ENCODE assay signal across 8 cellular contexts in the genomic region with DNA sequence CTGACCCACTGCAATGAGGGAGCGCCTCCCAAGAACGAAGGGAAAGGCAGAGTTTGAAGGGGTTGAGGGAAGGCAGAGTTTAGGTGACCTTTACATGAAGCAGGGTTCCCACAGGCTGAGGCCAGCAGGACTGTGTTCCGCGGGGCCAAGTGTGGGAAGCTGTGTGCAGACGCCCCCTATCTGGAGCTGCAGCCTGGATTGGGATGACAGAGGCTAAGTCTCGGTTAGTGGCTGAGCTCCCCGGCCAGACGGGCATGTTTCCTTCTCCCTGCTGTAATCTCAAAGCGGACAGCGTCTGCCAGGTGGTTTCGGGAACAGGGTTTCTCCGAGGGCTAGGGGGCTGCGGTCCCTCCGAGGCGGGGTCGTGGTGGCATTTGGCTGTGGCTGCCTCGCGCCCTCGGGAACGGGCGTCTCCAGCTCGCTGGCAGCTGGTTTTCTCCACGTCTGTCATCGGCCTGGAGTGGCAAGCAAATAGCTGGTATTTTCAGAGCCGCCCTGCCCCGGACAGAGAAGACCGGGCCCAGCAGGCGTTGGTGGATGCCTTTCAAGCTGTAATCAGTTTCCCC. TPM values are rescaled to one million over a fixed set of nuclear protein-coding genes. Genes with fewer than 3 reads are reported as not detected.
DNase-seq lines count a peak whose midpoint lies in the region; ATAC-seq and TF ChIP-seq lines count a peak whose summit lies in the region.

No MANE protein-coding gene starts in this region.

- TF ChIP-seq POLR2A in gastroesophageal sphincter (IDR thresholded peaks at IDR 0.05) = no peak

- no peaks in the 10 kb centered on the region for H3K27me3 Mint-ChIP-seq in activated T-helper 17 cell treated with anti-CD3 and anti-CD28 coated beads, Interleukin-2, amount 50 U/mL, for 72 hours
- no peaks in the 10 kb centered on the region for H3K27me3 Mint-ChIP-seq in nephron (ENCODE audit: low read depth)

- peak overlapping the region; percentile 89 for H3K4me3 Mint-ChIP-seq in activated T-helper 17 cell treated with anti-CD3 and anti-CD28 coated beads, Interleukin-2, amount 50 U/mL, for 72 hours
- H3K4me3 Mint-ChIP-seq in nephron = peak overlapping the region; percentile 91 to 96 (median 95)

- H3K4me3 ChIP-seq in gastroesophageal sphincter = peak overlapping the region; percentile 66 to 94

- H3K9me3 ChIP-seq in gastroesophageal sphincter = no peaks in the 10 kb centered on the region

- no peaks in the 10 kb centered on the region for H3K36me3 Mint-ChIP-seq in activated T-helper 17 cell treated with anti-CD3 and anti-CD28 coated beads, Interleukin-2, amount 50 U/mL, for 72 hours (ENCODE audit: low read depth)
- H3K36me3 Mint-ChIP-seq in nephron (ENCODE audit: low read depth) = peaks cover 4% of the 10 kb centered on the region

- no peaks in the 10 kb centered on the region for H3K9me3 Mint-ChIP-seq in activated T-helper 17 cell treated with anti-CD3 and anti-CD28 coated beads, Interleukin-2, amount 50 U/mL, for 72 hours
- H3K9me3 Mint-ChIP-seq in nephron = no peaks in the 10 kb centered on the region

- ATAC-seq in HG02642 (IDR thresholded peaks at IDR 0.05; ENCODE audit: poor library complexity, unreplicated experiment) = peak; percentile 13
- peak; percentile 3 for ATAC-seq in activated T-helper 17 cell treated with anti-CD3 and anti-CD28 coated beads, Interleukin-2, amount 50 U/mL, for 72 hours (replicated peaks)
- ATAC-seq in gastroesophageal sphincter = peak; percentile 58
- no peak for ATAC-seq in GM21360 (IDR thresholded peaks at IDR 0.05; ENCODE audit: unreplicated experiment)

- H3K4me1 Mint-ChIP-seq in activated T-helper 17 cell treated with anti-CD3 and anti-CD28 coated beads, Interleukin-2, amount 50 U/mL, for 72 hours = peaks cover 17% of the 10 kb centered on the region
- peaks cover 40% of the 10 kb centered on the region for H3K4me1 Mint-ChIP-seq in nephron

- no peak for TF ChIP-seq EP300 in gastroesophageal sphincter (IDR thresholded peaks at IDR 0.05)

- H3K4me1 ChIP-seq in gastroesophageal sphincter = peaks cover 2 to 50% (median 29%) of the 10 kb centered on the region in 3 donors

- peak in 3 of 4 experiments; percentile 24 to 77 (median 51) for TF ChIP-seq CTCF in gastroesophageal sphincter (IDR thresholded peaks at IDR 0.05)
- peak; percentile 31 to 34 (median 34) for TF ChIP-seq CTCF in nephron (IDR thresholded peaks at IDR 0.05; ENCODE audit: unreplicated experiment in 3 of 3)

- WGBS in gastroesophageal sphincter (ENCODE audit: low coverage in 1 of 2), 2 donors = 4% methylated on average over 5 of the region's 28 CpGs; no CpG with 5 or more reads in 1 of the 2 donors

- peak; percentile 14 for DNase-seq in activated naive CD4-positive, alpha-beta T cell treated with Interleukin-2 at 50 U/mL for 16 hours
- no peak for DNase-seq in activated naive CD4-positive, alpha-beta T cell treated with anti-CD3 and anti-CD28 coated beads, Interleukin-2, amount 50 U/mL, for 16 hours
- peak; percentile 68 for DNase-seq in NCI-H2227 (lab: John Stamatoyannopoulos, UW; ENCODE audit: unreplicated experiment)

- peak overlapping the region; percentile 25 for H3K27ac Mint-ChIP-seq in activated T-helper 17 cell treated with anti-CD3 and anti-CD28 coated beads, Interleukin-2, amount 50 U/mL, for 72 hours
- peak overlapping the region in 2 of 3 experiments; percentile 84 to 92 for H3K27ac Mint-ChIP-seq in nephron

- H3K27ac ChIP-seq in gastroesophageal sphincter = peak overlapping the region; percentile 77 to 99 (median 96)

- no peaks in the 10 kb centered on the region for H3K36me3 ChIP-seq in gastroesophageal sphincter

- no peaks in the 10 kb centered on the region for H3K27me3 ChIP-seq in gastroesophageal sphincter

RNA-seq across cellular contexts. Expression of a gene that starts 0.7 kb away (rescaled TPM):
- total RNA-seq in activated T-helper 17 cell treated with anti-CD3 and anti-CD28 coated beads, Interleukin-2, amount 50 U/mL, for 72 hours = 10 to 100 TPM; 15.4 to 27.0 TPM
- total RNA-seq in gastroesophageal sphincter = 100 to 1,000 TPM; 131 to 663 (median 337) TPM

RNA-seq across cellular contexts. Expression of a gene that starts 51.7 kb away (rescaled TPM):
- 10 to 100 TPM; 40.0 to 46.2 TPM for total RNA-seq in activated T-helper 17 cell treated with anti-CD3 and anti-CD28 coated beads, Interleukin-2, amount 50 U/mL, for 72 hours
- total RNA-seq in gastroesophageal sphincter = 10 to 100 TPM; 34.8 to 49.2 (median 43.9) TPM

Comparison
In these comparisons a context has a peak if more than half of its experiments do, and no peak if none do; other contexts are left out.
1. RNA of a gene that starts 0.7 kb away (total RNA-seq): 131 to 663 TPM in gastroesophageal sphincter; 15.4 to 27.0 TPM in activated T-helper 17 cell treated with anti-CD3 and anti-CD28 coated beads, Interleukin-2, amount 50 U/mL, for 72 hours; every median in the first group is over 4 times any median in the second.